ENCODE assay signal across 22 cellular contexts in the genomic region with DNA sequence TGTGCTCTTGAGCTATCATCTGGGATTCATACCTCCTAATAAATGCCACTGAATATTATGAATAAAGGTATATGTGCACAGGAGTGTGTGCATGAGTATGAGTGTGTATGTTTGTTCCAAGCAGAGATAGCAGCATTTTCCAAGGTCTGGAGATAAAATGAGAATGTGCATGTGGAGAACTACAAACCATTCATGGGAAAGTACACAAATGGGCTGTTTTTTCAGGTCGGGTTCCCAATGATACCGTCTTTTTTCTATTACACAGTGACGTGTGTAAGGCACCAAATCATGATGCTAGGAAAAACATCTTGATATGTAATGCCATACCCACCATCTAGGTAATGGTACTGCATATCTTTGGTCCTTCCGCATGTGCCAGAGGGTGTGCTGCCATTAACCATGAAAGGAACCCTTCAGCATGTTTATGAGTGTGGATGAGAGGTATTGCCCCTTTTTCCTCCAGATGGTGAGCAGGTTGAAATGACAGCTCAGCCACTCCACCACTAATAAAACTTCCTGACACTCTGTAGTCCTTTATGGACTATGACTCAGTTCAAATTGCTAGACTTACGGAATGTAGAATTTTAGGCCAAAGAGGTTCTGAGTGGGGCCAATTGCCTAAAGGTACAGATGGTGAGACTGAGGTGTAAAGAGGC. TPM values are rescaled to one million over a fixed set of nuclear protein-coding genes. Genes with fewer than 3 reads are reported as not detected.
"Had no signal": no experiment of that assay in that cellular context is flagged by ENCODE, and none has a peak within 500 bp of the region (broad histone marks: within the 10 kb centered on the region; RNA-seq: fewer than 3 reads in every experiment).

No MANE protein-coding gene starts in this region.

- DNase-seq: cortex of kidney; dorsolateral prefrontal cortex; effector CD8-positive, alpha-beta T cell; gastrocnemius medialis; heart right ventricle; islet precursor cell; left lung; lower lobe of right lung; mesendoderm; naive thymus-derived CD4-positive, alpha-beta T cell; nephron progenitor cell; psoas muscle; retina; right lobe of liver; stimulated activated CD4-positive, alpha-beta T cell treated with anti-CD3 and anti-CD28 coated beads, Interleukin-4, amount 100 ng/mL, for 1 hour; stimulated activated CD8-positive, alpha-beta memory T cell treated with anti-CD3 and anti-CD28 coated beads, Interleukin-4, amount 100 ng/mL, for 48 hours; stimulated activated naive CD8-positive, alpha-beta T cell treated with anti-CD3 and anti-CD28 coated beads, Interleukin-15, Interleukin-2, amounts not matched to agents 100 U/mL and 50 U/mL, for 24 hours; thyroid gland had no signal

- H3K9me3 ChIP-seq: gastrocnemius medialis, heart right ventricle, left lung, lower lobe of right lung, psoas muscle, right lobe of liver, suprapubic skin, thyroid gland had no signal

- H3K4me1 ChIP-seq: left lung, lower lobe of right lung, thyroid gland had no signal

- ATAC-seq: gastrocnemius medialis; heart right ventricle; left lung; lower lobe of right lung; naive thymus-derived CD4-positive, alpha-beta T cell; psoas muscle; right lobe of liver; stimulated activated effector memory CD8-positive, alpha-beta T cell treated with anti-CD3 and anti-CD28 coated beads, Interleukin-12 subunit alpha, Interleukin-12 subunit beta, amount 100 ng/mL, for 72 hours; stimulated activated naive CD8-positive, alpha-beta T cell treated with anti-CD3 and anti-CD28 coated beads, Interleukin-15, Interleukin-2, amounts not matched to agents 100 U/mL and 50 U/mL, for 24 hours had no signal

- H3K4me3 ChIP-seq: dorsolateral prefrontal cortex, gastrocnemius medialis, heart right ventricle, left lung, lower lobe of right lung, psoas muscle, right lobe of liver, suprapubic skin, thyroid gland had no signal

- H3K36me3 ChIP-seq: gastrocnemius medialis, left lung, right lobe of liver, thyroid gland had no signal

- H3K27ac ChIP-seq: gastrocnemius medialis, heart right ventricle, left lung, lower lobe of right lung, psoas muscle, right lobe of liver, suprapubic skin, thyroid gland had no signal

- FAIRE-seq: urothelium cell line had no signal

- H3K27me3 ChIP-seq: dorsolateral prefrontal cortex, gastrocnemius medialis, heart right ventricle, left lung, right lobe of liver, suprapubic skin, thyroid gland had no signal

RNA-seq across cellular contexts. Expression of a gene that starts 50.4 kb away (rescaled TPM):
- total RNA-seq: dorsolateral prefrontal cortex; gastrocnemius medialis; heart right ventricle; naive thymus-derived CD4-positive, alpha-beta T cell; omental fat pad; psoas muscle; right lobe of liver; suprapubic skin; thyroid gland had no signal
- polyA plus RNA-seq: heart right ventricle; naive thymus-derived CD4-positive, alpha-beta T cell had no signal
